ENCODE assay signal across 1 cellular context in the genomic region with DNA sequence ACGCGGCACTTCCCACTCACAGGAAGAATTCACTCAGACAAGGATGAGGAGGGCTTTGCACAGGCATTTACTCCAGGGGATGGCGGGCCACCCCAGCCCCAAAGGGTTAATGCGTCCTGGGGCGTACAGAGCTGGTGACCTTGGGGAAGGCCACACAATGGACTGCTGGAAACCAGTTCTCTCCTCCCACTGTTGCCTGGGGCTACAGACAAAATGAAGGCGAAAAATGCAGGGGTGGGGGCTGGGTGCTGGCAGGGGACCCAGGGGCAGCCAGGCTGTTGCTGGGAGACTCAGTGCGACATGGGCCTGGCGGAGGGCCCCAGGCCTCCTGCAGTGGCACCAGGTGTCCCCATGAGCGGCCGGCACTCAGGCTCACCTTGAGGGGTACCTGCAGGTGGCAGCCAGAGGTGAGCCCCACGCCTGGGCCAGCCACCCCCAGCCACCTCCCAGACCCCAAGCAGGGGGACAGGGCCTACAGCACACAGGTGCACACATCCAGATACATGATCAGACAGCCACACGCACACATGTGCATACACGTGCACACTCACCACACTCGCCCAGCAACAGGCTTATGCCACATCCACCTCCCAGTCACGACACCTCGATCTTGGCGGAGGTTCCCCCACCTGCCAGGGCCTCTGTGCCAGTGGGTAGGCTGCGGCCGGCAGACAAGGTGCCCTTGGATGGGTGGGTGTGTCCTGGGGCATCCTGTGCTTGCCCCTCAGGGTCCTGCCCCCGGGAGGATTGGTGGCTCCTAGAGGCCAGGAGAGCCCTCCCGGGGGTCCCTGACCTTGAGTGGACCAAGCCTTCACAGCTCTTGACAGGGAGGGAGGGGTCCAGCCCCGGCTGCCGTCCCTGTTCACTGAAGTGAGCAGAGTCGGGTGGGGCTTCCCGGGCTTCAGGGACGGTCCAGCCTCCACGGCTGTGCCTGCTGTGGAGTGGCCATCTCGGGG.
TF ChIP-seq lines count a peak whose summit lies in the region.

No MANE protein-coding gene starts in this region.

TF ChIP-seq in HepG2, 621 proteins besides CTCF, POLR2A, EP300 and RAD21 (continues in another document):
- TF ChIP-seq SNAI1 (CRISPR knock-in tag; IDR thresholded peaks at IDR 0.05; ENCODE audit: borderline replicate concordance) (peak; percentile 66; the same call in 1 of the 2 replicates), CHCHD3 (CRISPR knock-in tag; IDR thresholded peaks at IDR 0.05) (no peak), SALL1 (CRISPR knock-in tag; IDR thresholded peaks at IDR 0.05) (no peak; the same call in 1 of the 2 replicates), MYC (CRISPR knock-in tag; IDR thresholded peaks at IDR 0.05; ENCODE audit: borderline replicate concordance) (peak; percentile 29; the same call in 1 of the 2 replicates), ZNF768 (CRISPR knock-in tag; IDR thresholded peaks at IDR 0.05) (peak; percentile 44; the same call in 1 of the 2 replicates), REPIN1 (CRISPR knock-in tag; IDR thresholded peaks at IDR 0.05; ENCODE audit: borderline replicate concordance, low read depth) (0 out of 2 replicates have a peak, but pooled peaks have one; percentile 17), ZNF124 (CRISPR knock-in tag; IDR thresholded peaks at IDR 0.05) (no peak), SOX6 (IDR thresholded peaks at IDR 0.05) (no peak), SOX6 (CRISPR knock-in tag; IDR thresholded peaks at IDR 0.05) (peak; percentile 84), KAT8 (CRISPR knock-in tag; IDR thresholded peaks at IDR 0.05) (peak; percentile 36; the same call in 1 of the 2 replicates), TBL1XR1 (IDR thresholded peaks at IDR 0.05; ENCODE audit: borderline replicate concordance, low read length, partially characterized antibody) (no peak), FOXP1 (IDR thresholded peaks at IDR 0.05) (no peak), FOXP1 (CRISPR knock-in tag; IDR thresholded peaks at IDR 0.05) (no peak), SKI (IDR thresholded peaks at IDR 0.05; ENCODE audit: partially characterized antibody) (peak; percentile 23), TMF1 (CRISPR knock-in tag; IDR thresholded peaks at IDR 0.05; ENCODE audit: low read depth) (0 out of 2 replicates have a peak, but pooled peaks have one; percentile 42), HDAC1 (CRISPR knock-in tag; IDR thresholded peaks at IDR 0.05) (0 out of 2 replicates have a peak, but pooled peaks have one; percentile 16), ISX (CRISPR knock-in tag; conservative IDR thresholded peaks at IDR 0.05) (no peak), SP2 (CRISPR knock-in tag; IDR thresholded peaks at IDR 0.05) (no peak), ZNF451 (CRISPR knock-in tag; IDR thresholded peaks at IDR 0.05) (0 out of 2 replicates have a peak, but pooled peaks have one; percentile 14), ZNF614 (CRISPR knock-in tag; IDR thresholded peaks at IDR 0.05; ENCODE audit: borderline replicate concordance) (no peak), HOXA3 (CRISPR knock-in tag; IDR thresholded peaks at IDR 0.05) (peak; percentile 40; the same call in 1 of the 2 replicates), ZNF615 (CRISPR knock-in tag; IDR thresholded peaks at IDR 0.05; ENCODE audit: borderline replicate concordance) (no peak), HNRNPLL (IDR thresholded peaks at IDR 0.05; ENCODE audit: low read depth, low read length, poor library complexity, severe bottlenecking) (peak; percentile 6), ZNF446 (CRISPR knock-in tag; IDR thresholded peaks at IDR 0.05) (no peak), ZBTB7B (CRISPR knock-in tag; IDR thresholded peaks at IDR 0.05) (no peak), ATF7-NPFF (CRISPR knock-in tag; IDR thresholded peaks at IDR 0.05; ENCODE audit: low read depth) (peak; percentile 55; the same call in 1 of the 2 replicates), ELF4 (CRISPR knock-in tag; IDR thresholded peaks at IDR 0.05; ENCODE audit: borderline replicate concordance) (no peak), ZNF207 (IDR thresholded peaks at IDR 0.05; ENCODE audit: borderline replicate concordance) (no peak), ARID2 (CRISPR knock-in tag; IDR thresholded peaks at IDR 0.05; ENCODE audit: borderline replicate concordance) (no peak), HNF4A (CRISPR knock-in tag; IDR thresholded peaks at IDR 0.05) (peak; percentile 24; the same call in 1 of the 2 replicates), IRX3 (CRISPR knock-in tag; IDR thresholded peaks at IDR 0.05; ENCODE audit: borderline replicate concordance, low read depth) (no peak), PHF8 (CRISPR knock-in tag; IDR thresholded peaks at IDR 0.05) (peak; percentile 33), ZSCAN25 (CRISPR knock-in tag; IDR thresholded peaks at IDR 0.05) (peak; percentile 60; the same call in 1 of the 2 replicates), ZNF724P (CRISPR knock-in tag; IDR thresholded peaks at IDR 0.05; ENCODE audit: borderline replicate concordance) (0 out of 2 replicates have a peak, but pooled peaks have one; percentile 25), EEA1 (CRISPR knock-in tag; IDR thresholded peaks at IDR 0.05; ENCODE audit: borderline replicate concordance) (0 out of 2 replicates have a peak, but pooled peaks have one; percentile 37), ZNF788 (CRISPR knock-in tag; IDR thresholded peaks at IDR 0.05; ENCODE audit: borderline replicate concordance) (peak; percentile 18; the same call in 1 of the 2 replicates), TAF15 (IDR thresholded peaks at IDR 0.05; ENCODE audit: low read depth, low read length, poor library complexity, severe bottlenecking) (no peak), ZNF496 (CRISPR knock-in tag; IDR thresholded peaks at IDR 0.05; ENCODE audit: insufficient replicate concordance) (no peak), NRL (CRISPR knock-in tag; IDR thresholded peaks at IDR 0.05; ENCODE audit: borderline replicate concordance) (peak; percentile 63; the same call in 1 of the 2 replicates), SOX5 (CRISPR knock-in tag; IDR thresholded peaks at IDR 0.05; ENCODE audit: borderline replicate concordance) (peak; percentile 55; the same call in 1 of the 2 replicates)
- TF ChIP-seq, protein P1, sequence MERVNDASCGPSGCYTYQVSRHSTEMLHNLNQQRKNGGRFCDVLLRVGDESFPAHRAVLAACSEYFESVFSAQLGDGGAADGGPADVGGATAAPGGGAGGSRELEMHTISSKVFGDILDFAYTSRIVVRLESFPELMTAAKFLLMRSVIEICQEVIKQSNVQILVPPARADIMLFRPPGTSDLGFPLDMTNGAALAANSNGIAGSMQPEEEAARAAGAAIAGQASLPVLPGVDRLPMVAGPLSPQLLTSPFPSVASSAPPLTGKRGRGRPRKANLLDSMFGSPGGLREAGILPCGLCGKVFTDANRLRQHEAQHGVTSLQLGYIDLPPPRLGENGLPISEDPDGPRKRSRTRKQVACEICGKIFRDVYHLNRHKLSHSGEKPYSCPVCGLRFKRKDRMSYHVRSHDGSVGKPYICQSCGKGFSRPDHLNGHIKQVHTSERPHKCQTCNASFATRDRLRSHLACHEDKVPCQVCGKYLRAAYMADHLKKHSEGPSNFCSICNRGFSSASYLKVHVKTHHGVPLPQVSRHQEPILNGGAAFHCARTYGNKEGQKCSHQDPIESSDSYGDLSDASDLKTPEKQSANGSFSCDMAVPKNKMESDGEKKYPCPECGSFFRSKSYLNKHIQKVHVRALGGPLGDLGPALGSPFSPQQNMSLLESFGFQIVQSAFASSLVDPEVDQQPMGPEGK (CRISPR knock-in tag; IDR thresholded peaks at IDR 0.05): peak; percentile 73; the same call in 1 of the 2 replicates
- TF ChIP-seq, protein P2, sequence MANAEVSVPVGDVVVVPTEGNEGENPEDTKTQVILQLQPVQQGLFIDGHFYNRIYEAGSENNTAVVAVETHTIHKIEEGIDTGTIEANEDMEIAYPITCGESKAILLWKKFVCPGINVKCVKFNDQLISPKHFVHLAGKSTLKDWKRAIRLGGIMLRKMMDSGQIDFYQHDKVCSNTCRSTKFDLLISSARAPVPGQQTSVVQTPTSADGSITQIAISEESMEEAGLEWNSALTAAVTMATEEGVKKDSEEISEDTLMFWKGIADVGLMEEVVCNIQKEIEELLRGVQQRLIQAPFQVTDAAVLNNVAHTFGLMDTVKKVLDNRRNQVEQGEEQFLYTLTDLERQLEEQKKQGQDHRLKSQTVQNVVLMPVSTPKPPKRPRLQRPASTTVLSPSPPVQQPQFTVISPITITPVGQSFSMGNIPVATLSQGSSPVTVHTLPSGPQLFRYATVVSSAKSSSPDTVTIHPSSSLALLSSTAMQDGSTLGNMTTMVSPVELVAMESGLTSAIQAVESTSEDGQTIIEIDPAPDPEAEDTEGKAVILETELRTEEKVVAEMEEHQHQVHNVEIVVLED (CRISPR knock-in tag; IDR thresholded peaks at IDR 0.05; ENCODE audit: borderline replicate concordance): peak; percentile 32; the same call in 1 of the 2 replicates
- TF ChIP-seq, protein P3, sequence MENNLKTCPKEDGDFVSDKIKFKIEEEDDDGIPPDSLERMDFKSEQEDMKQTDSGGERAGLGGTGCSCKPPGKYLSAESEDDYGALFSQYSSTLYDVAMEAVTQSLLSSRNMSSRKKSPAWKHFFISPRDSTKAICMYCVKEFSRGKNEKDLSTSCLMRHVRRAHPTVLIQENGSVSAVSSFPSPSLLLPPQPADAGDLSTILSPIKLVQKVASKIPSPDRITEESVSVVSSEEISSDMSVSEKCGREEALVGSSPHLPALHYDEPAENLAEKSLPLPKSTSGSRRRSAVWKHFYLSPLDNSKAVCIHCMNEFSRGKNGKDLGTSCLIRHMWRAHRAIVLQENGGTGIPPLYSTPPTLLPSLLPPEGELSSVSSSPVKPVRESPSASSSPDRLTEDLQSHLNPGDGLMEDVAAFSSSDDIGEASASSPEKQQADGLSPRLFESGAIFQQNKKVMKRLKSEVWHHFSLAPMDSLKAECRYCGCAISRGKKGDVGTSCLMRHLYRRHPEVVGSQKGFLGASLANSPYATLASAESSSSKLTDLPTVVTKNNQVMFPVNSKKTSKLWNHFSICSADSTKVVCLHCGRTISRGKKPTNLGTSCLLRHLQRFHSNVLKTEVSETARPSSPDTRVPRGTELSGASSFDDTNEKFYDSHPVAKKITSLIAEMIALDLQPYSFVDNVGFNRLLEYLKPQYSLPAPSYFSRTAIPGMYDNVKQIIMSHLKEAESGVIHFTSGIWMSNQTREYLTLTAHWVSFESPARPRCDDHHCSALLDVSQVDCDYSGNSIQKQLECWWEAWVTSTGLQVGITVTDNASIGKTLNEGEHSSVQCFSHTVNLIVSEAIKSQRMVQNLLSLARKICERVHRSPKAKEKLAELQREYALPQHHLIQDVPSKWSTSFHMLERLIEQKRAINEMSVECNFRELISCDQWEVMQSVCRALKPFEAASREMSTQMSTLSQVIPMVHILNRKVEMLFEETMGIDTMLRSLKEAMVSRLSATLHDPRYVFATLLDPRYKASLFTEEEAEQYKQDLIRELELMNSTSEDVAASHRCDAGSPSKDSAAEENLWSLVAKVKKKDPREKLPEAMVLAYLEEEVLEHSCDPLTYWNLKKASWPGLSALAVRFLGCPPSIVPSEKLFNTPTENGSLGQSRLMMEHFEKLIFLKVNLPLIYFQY (CRISPR knock-in tag; IDR thresholded peaks at IDR 0.05; ENCODE audit: borderline replicate concordance): no peak
- TF ChIP-seq, protein P4, sequence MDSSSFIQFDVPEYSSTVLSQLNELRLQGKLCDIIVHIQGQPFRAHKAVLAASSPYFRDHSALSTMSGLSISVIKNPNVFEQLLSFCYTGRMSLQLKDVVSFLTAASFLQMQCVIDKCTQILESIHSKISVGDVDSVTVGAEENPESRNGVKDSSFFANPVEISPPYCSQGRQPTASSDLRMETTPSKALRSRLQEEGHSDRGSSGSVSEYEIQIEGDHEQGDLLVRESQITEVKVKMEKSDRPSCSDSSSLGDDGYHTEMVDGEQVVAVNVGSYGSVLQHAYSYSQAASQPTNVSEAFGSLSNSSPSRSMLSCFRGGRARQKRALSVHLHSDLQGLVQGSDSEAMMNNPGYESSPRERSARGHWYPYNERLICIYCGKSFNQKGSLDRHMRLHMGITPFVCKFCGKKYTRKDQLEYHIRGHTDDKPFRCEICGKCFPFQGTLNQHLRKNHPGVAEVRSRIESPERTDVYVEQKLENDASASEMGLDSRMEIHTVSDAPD (CRISPR knock-in tag; IDR thresholded peaks at IDR 0.05): 0 out of 2 replicates have a peak, but pooled peaks have one; percentile 15
- TF ChIP-seq, protein P5, sequence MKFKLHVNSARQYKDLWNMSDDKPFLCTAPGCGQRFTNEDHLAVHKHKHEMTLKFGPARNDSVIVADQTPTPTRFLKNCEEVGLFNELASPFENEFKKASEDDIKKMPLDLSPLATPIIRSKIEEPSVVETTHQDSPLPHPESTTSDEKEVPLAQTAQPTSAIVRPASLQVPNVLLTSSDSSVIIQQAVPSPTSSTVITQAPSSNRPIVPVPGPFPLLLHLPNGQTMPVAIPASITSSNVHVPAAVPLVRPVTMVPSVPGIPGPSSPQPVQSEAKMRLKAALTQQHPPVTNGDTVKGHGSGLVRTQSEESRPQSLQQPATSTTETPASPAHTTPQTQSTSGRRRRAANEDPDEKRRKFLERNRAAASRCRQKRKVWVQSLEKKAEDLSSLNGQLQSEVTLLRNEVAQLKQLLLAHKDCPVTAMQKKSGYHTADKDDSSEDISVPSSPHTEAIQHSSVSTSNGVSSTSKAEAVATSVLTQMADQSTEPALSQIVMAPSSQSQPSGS (CRISPR knock-in tag; IDR thresholded peaks at IDR 0.05): no peak
- TF ChIP-seq, protein P6, sequence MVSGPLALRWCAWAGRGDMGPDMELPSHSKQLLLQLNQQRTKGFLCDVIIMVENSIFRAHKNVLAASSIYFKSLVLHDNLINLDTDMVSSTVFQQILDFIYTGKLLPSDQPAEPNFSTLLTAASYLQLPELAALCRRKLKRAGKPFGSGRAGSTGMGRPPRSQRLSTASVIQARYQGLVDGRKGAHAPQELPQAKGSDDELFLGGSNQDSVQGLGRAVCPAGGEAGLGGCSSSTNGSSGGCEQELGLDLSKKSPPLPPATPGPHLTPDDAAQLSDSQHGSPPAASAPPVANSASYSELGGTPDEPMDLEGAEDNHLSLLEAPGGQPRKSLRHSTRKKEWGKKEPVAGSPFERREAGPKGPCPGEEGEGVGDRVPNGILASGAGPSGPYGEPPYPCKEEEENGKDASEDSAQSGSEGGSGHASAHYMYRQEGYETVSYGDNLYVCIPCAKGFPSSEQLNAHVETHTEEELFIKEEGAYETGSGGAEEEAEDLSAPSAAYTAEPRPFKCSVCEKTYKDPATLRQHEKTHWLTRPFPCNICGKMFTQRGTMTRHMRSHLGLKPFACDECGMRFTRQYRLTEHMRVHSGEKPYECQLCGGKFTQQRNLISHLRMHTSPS (CRISPR knock-in tag; IDR thresholded peaks at IDR 0.05; ENCODE audit: low read depth): peak; percentile 70; the same call in 1 of the 2 replicates
- TF ChIP-seq, protein P7, sequence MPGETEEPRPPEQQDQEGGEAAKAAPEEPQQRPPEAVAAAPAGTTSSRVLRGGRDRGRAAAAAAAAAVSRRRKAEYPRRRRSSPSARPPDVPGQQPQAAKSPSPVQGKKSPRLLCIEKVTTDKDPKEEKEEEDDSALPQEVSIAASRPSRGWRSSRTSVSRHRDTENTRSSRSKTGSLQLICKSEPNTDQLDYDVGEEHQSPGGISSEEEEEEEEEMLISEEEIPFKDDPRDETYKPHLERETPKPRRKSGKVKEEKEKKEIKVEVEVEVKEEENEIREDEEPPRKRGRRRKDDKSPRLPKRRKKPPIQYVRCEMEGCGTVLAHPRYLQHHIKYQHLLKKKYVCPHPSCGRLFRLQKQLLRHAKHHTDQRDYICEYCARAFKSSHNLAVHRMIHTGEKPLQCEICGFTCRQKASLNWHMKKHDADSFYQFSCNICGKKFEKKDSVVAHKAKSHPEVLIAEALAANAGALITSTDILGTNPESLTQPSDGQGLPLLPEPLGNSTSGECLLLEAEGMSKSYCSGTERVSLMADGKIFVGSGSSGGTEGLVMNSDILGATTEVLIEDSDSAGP (CRISPR knock-in tag; IDR thresholded peaks at IDR 0.05; ENCODE audit: borderline replicate concordance): peak; percentile 45; the same call in 1 of the 2 replicates
